Comparison of ENCODE assay signal across 8 cellular contexts in the genomic region with DNA sequence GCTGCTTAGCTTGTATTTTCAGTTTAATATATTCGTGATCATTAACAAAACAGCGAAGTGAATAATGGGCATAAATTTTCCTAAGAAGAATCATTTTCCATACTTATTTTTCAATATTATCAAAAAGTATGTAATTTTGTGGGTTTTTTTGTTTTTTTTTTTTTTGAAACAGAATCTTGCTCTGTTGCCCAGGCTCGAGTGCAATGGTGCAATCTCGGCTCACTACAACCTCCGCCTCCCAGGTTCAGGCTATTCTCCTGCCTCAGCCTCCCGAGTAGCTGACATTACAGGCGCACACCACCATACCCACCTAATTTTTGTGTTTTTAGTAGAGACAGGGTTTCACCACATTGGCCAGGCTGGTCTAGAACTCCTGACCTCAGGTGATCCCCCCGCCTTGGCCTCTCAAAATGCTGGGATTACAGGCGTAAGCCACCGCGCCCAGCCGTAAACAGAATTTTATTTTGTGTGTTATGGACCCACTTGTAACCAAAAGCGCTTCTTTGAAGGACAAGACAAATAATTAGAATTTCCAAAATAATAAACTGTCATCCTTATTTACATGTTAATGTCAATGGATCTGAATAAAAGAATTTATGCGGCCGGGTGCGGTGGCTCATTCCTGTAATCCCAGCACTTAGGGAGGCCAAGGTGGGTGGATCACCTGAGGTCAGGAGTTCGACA.
DNase-seq lines count a peak whose midpoint lies in the region; TF ChIP-seq lines count a peak whose summit lies in the region.
"Not testable (repeated sequence)": the region's sequence is repeated elsewhere in the genome, so short reads cannot be mapped to it uniquely, and the experiment has no call there.

No MANE protein-coding gene starts in this region.

- peaks cover 81% of the 10 kb centered on the region for H3K79me2 ChIP-seq in PC-9 (ENCODE audit: low read depth)

- H2AK5ac ChIP-seq in mesenchymal stem cell (ENCODE audit: low read length, severe bottlenecking) = not testable (repeated sequence)

- intact Hi-C loops in CD4-positive, alpha-beta memory T cell (cut with micrococcal nuclease) = loop anchor here (2.0 kb wide), 2 partner anchors 16 to 32 kb away; no protein-coding TSS in a partner anchor
- intact Hi-C loops in PC-9 (cut with micrococcal nuclease; ENCODE audit: unreplicated experiment); activated CD4-positive, alpha-beta memory T cell treated with anti-CD3 and anti-CD28 coated beads for 36 hours (cut with micrococcal nuclease): not testable (repeated sequence)
- intact Hi-C loops in vagina (cut with DNase I) = loop anchor here (10.0 kb wide), 1 partner anchor 56 kb away; no protein-coding TSS in a partner anchor

- CTCF ChIA-PET in CD4-positive, alpha-beta memory T cell (lab: Charles Lee; ENCODE audit: partially characterized antibody) = interaction anchor here (0.7 to 9.2 kb wide), 34 partner anchors 8 to 438 kb away, joined by 3 to 150 read pairs (median 6); no protein-coding TSS in a partner anchor
- CTCF ChIA-PET in PC-9 (lab: Charles Lee) = interaction anchor here (0.5 to 1.7 kb wide), 7 partner anchors 11 to 166 kb away, joined by 3 to 12 read pairs (median 4); no protein-coding TSS in a partner anchor
- CTCF ChIA-PET in activated CD4-positive, alpha-beta memory T cell treated with anti-CD3 and anti-CD28 coated beads for 36 hours (lab: Charles Lee) = interaction anchor here (0.6 to 4.4 kb wide), 40 partner anchors 8 to 1047 kb away, joined by 3 to 90 read pairs (median 7); no protein-coding TSS in a partner anchor

- H3K4me3 Mint-ChIP-seq in CD4-positive, alpha-beta memory T cell = peak overlapping the region in 3 of 8 donors; percentile 12 to 35 (median 17)
- not testable (repeated sequence) for H3K4me3 Mint-ChIP-seq in activated CD4-positive, alpha-beta memory T cell treated with anti-CD3 and anti-CD28 coated beads for 36 hours; endodermal cell

- H4K8ac ChIP-seq in mesenchymal stem cell (ENCODE audit: low read length) = not testable (repeated sequence)

- peaks cover 0 to 12% (median under 1%) of the 10 kb centered on the region in 8 donors for H3K9me3 Mint-ChIP-seq in CD4-positive, alpha-beta memory T cell
- H3K9me3 Mint-ChIP-seq in activated CD4-positive, alpha-beta memory T cell treated with anti-CD3 and anti-CD28 coated beads for 36 hours; endodermal cell: not testable (repeated sequence)

- H3K4me2 ChIP-seq in PC-9 = peak overlapping the region; percentile 12; the same call in 1 of the 2 replicates
- H3K4me2 ChIP-seq in mesenchymal stem cell (ENCODE audit: low read length, poor library complexity, severe bottlenecking) = not testable (repeated sequence)

- H4K91ac ChIP-seq in mesenchymal stem cell (ENCODE audit: low read length) = not testable (repeated sequence)

- H3K4me1 ChIP-seq in CD4-positive, alpha-beta memory T cell (ENCODE audit: insufficient read depth, low read length) = peaks cover 46% of the 10 kb centered on the region
- H3K4me1 ChIP-seq in PC-9 (replicated peaks; ENCODE audit: insufficient read depth); endodermal cell (ENCODE audit: control insufficient read depth, insufficient read depth, low read length); mesenchymal stem cell (ENCODE audit: control insufficient read depth, insufficient read depth, low read depth, low read length); neutrophil (ENCODE audit: control insufficient read depth in 1 of 2, insufficient read depth in 1 of 2, low read depth in 1 of 2, low read length in 1 of 2): not testable (repeated sequence)
- peaks cover 33% of the 10 kb centered on the region for H3K4me1 ChIP-seq in adipocyte (ENCODE audit: control insufficient read depth, insufficient read depth, low read length)
- H3K4me1 ChIP-seq in vagina = peaks cover 56% of the 10 kb centered on the region

- BruUV-seq in PC-9 (replicated peaks; lab: Mats Ljungman, UMichigan) = not testable (repeated sequence)

- H3K27ac ChIP-seq in CD4-positive, alpha-beta memory T cell (ENCODE audit: low read depth, low read length); PC-9; endodermal cell (ENCODE audit: low read depth, low read length); mesenchymal stem cell (ENCODE audit: low read length, poor library complexity, severe bottlenecking): not testable (repeated sequence)
- H3K27ac ChIP-seq in neutrophil (peak overlapping the region; percentile 55), vagina (peak overlapping the region; percentile 68)

- WGBS in endodermal cell (ENCODE audit: insufficient coverage in 1 of 2, insufficient read length in 1 of 2), 2 experiments = 97 to 98% methylated on average over 3 to 17 of the region's 17 CpGs
- WGBS in mesenchymal stem cell = 98% methylated on average over 10 of the region's 17 CpGs

- not testable (repeated sequence) for H3K27me3 Mint-ChIP-seq in CD4-positive, alpha-beta memory T cell; activated CD4-positive, alpha-beta memory T cell treated with anti-CD3 and anti-CD28 coated beads for 36 hours; endodermal cell (ENCODE audit: insufficient read depth)

- H3K14ac ChIP-seq in mesenchymal stem cell (ENCODE audit: low read length in 2 of 2) = not testable (repeated sequence)

- H2BK15ac ChIP-seq in mesenchymal stem cell (ENCODE audit: low read depth, poor library complexity, severe bottlenecking) = not testable (repeated sequence)

- not testable (repeated sequence) for H2BK12ac ChIP-seq in mesenchymal stem cell (ENCODE audit: low read length in 2 of 2)

- not testable (repeated sequence) for TF ChIP-seq POLR2A in vagina (IDR thresholded peaks at IDR 0.05)

- peaks cover 63% of the 10 kb centered on the region for H4K20me1 ChIP-seq in PC-9 (ENCODE audit: insufficient read depth)

- H3K79me1 ChIP-seq in mesenchymal stem cell (replicated peaks; ENCODE audit: low read length, poor library complexity, severe bottlenecking) = peaks cover 15% of the 10 kb centered on the region

- not testable (repeated sequence) for H3K4me3 ChIP-seq in CD4-positive, alpha-beta memory T cell (ENCODE audit: low read length in 2 of 2); PC-9; adipocyte (ENCODE audit: low read length); endodermal cell (ENCODE audit: low read length); mesenchymal stem cell (ENCODE audit: insufficient read depth in 1 of 2, low read depth in 1 of 2, low read length in 2 of 2); neutrophil (ENCODE audit: low read depth in 1 of 2, low read length in 1 of 2); vagina

- not testable (repeated sequence) for H3K9me3 ChIP-seq in CD4-positive, alpha-beta memory T cell (ENCODE audit: control insufficient read depth in 1 of 2, low read length in 2 of 2); PC-9 (ENCODE audit: insufficient read depth, low read depth); adipocyte (ENCODE audit: control insufficient read depth, low read length); endodermal cell (ENCODE audit: control insufficient read depth, low read length); mesenchymal stem cell (ENCODE audit: control insufficient read depth, low read length); neutrophil; vagina

- H3K23ac ChIP-seq in mesenchymal stem cell (ENCODE audit: low read length in 2 of 2) = not testable (repeated sequence)

- not testable (repeated sequence) for H2BK5ac ChIP-seq in mesenchymal stem cell (ENCODE audit: low read depth, low read length, poor library complexity, severe bottlenecking)

- not testable (repeated sequence) for DNase-seq in CD4-positive, alpha-beta memory T cell; PC-9; activated CD4-positive, alpha-beta memory T cell treated with anti-CD3 and anti-CD28 coated beads for 36 hours; adipocyte (ENCODE audit: low read depth); mesenchymal stem cell; vagina (ENCODE audit: extremely low spot score in 2 of 2)
- DNase-seq in endodermal cell = peak; percentile 28

- H3K4me1 Mint-ChIP-seq in CD4-positive, alpha-beta memory T cell = peaks cover 48 to 77% (median 62%) of the 10 kb centered on the region in 4 donors
- peaks cover 70% of the 10 kb centered on the region for H3K4me1 Mint-ChIP-seq in activated CD4-positive, alpha-beta memory T cell treated with anti-CD3 and anti-CD28 coated beads for 36 hours (ENCODE audit: low read depth)
- peaks cover 11% of the 10 kb centered on the region for H3K4me1 Mint-ChIP-seq in endodermal cell

- not testable (repeated sequence) for H3K18ac ChIP-seq in mesenchymal stem cell (ENCODE audit: low read depth in 1 of 2, low read length in 2 of 2)

- H3K27ac Mint-ChIP-seq in CD4-positive, alpha-beta memory T cell = peak overlapping the region in 5 of 7 donors; percentile 12 to 80 (median 62)
- H3K27ac Mint-ChIP-seq in activated CD4-positive, alpha-beta memory T cell treated with anti-CD3 and anti-CD28 coated beads for 36 hours = peak overlapping the region; percentile 78
- H3K27ac Mint-ChIP-seq in endodermal cell = not testable (repeated sequence)

- not testable (repeated sequence) for TF ChIP-seq CTCF in PC-9 (conservative IDR thresholded peaks at IDR 0.05); endodermal cell (conservative IDR thresholded peaks at IDR 0.05); neutrophil (IDR thresholded peaks at IDR 0.05); vagina (IDR thresholded peaks at IDR 0.05)

- not testable (repeated sequence) for H2BK120ac ChIP-seq in mesenchymal stem cell (ENCODE audit: low read depth, low read length)

- peaks cover 54% of the 10 kb centered on the region; the same call in 1 of the 2 replicates for H3F3A ChIP-seq in PC-9 (ENCODE audit: insufficient read depth, low read depth)

- not testable (repeated sequence) for H2AFZ ChIP-seq in PC-9; mesenchymal stem cell (ENCODE audit: low read depth, low read length)

- H3K4ac ChIP-seq in mesenchymal stem cell (ENCODE audit: low read depth in 1 of 2, low read length in 2 of 2) = not testable (repeated sequence)

- H3K27me3 ChIP-seq in CD4-positive, alpha-beta memory T cell (ENCODE audit: insufficient read depth, low read length); PC-9 (ENCODE audit: insufficient read depth, low read depth); adipocyte (replicated peaks; ENCODE audit: control insufficient read depth, insufficient read depth, low read length); endodermal cell (ENCODE audit: control insufficient read depth, insufficient read depth, low read length, poor library complexity, severe bottlenecking); mesenchymal stem cell (ENCODE audit: control insufficient read depth in 1 of 2, insufficient read depth in 1 of 2, low read length in 2 of 2); neutrophil; vagina: not testable (repeated sequence)

- peaks cover 16 to 55% of the 10 kb centered on the region in 2 donors for H3K36me3 Mint-ChIP-seq in CD4-positive, alpha-beta memory T cell
- H3K36me3 Mint-ChIP-seq in activated CD4-positive, alpha-beta memory T cell treated with anti-CD3 and anti-CD28 coated beads for 36 hours = peaks cover 21% of the 10 kb centered on the region
- H3K36me3 Mint-ChIP-seq in endodermal cell (ENCODE audit: low read depth) = not testable (repeated sequence)

- not testable (repeated sequence) for H3K9me2 ChIP-seq in PC-9 (ENCODE audit: insufficient read depth)

- not testable (repeated sequence) for H3K36me3 ChIP-seq in CD4-positive, alpha-beta memory T cell (ENCODE audit: insufficient read depth, low read length); endodermal cell (ENCODE audit: control insufficient read depth, insufficient read depth, low read length); neutrophil; vagina
- H3K36me3 ChIP-seq in PC-9 (ENCODE audit: low read depth) = peaks cover 10% of the 10 kb centered on the region
- peaks cover 24% of the 10 kb centered on the region for H3K36me3 ChIP-seq in adipocyte (ENCODE audit: control insufficient read depth, insufficient read depth, low read length, severe bottlenecking)
- peaks cover 0 to 56% of the 10 kb centered on the region in 2 experiments for H3K36me3 ChIP-seq in mesenchymal stem cell (ENCODE audit: control insufficient read depth in 1 of 2, insufficient read depth in 2 of 2, low read depth in 1 of 2, low read length in 2 of 2)

- POLR2A ChIA-PET in CD4-positive, alpha-beta memory T cell (lab: Charles Lee; ENCODE audit: partially characterized antibody) = interaction anchor here (1.0 to 1.4 kb wide), 4 partner anchors 13 to 144 kb away, joined by 3 to 10 read pairs (median 5); no protein-coding TSS in a partner anchor
- POLR2A ChIA-PET in PC-9 (lab: Charles Lee; ENCODE audit: unreplicated experiment) = not testable (repeated sequence)
- POLR2A ChIA-PET in activated CD4-positive, alpha-beta memory T cell treated with anti-CD3 and anti-CD28 coated beads for 36 hours (lab: Charles Lee) = interaction anchor here (0.9 to 1.6 kb wide), 6 partner anchors 65 to 91 kb away, joined by 3 to 8 read pairs (median 4); no protein-coding TSS in a partner anchor

- H3K9ac ChIP-seq in adipocyte (ENCODE audit: low read length) (peak overlapping the region; percentile 76), mesenchymal stem cell (ENCODE audit: low read length) (peak overlapping the region; percentile 60)
- H3K9ac ChIP-seq in endodermal cell (ENCODE audit: extremely low read depth, low read length, poor library complexity, severe bottlenecking) = not testable (repeated sequence)
